26 cellular contexts compared by ENCODE assay signal in genomic region chr5:154557548-154557947, GRCh38.
DNase-seq lines count a peak whose midpoint lies in the region; ATAC-seq, FAIRE-seq and TF ChIP-seq lines count a peak whose summit lies in the region.
"Had no signal": no experiment of that assay in that cellular context is flagged by ENCODE, and none has a peak within 500 bp of the region (broad histone marks: within the 10 kb centered on the region; RNA-seq: fewer than 3 reads in every experiment).

No MANE protein-coding gene starts in this region.

- ATAC-seq in HepG2: no peak
- no peak for ATAC-seq in right lobe of liver
- no peak for ATAC-seq in IMR-90 (ENCODE audit: low read depth)
- no peak for ATAC-seq in K562
- ATAC-seq in HG02884 (IDR thresholded peaks at IDR 0.05; ENCODE audit: unreplicated experiment): no peak
- ATAC-seq: CD8-positive, alpha-beta T cell; GM12878 had no signal

- no peak overlapping the region for H2BK20ac ChIP-seq in IMR-90 (ENCODE audit: low read depth, low read length)

- H3K14ac ChIP-seq in IMR-90 (replicated peaks; ENCODE audit: low read depth, low read length): no peak overlapping the region

- FAIRE-seq in HepG2 (lab: Jason Lieb, UNC) (no peak), K562 (lab: Jason Lieb, UNC) (no peak)
- FAIRE-seq: D721Med, GM12878, GM12892, GM18507 had no signal

- no peak overlapping the region for H2AK5ac ChIP-seq in IMR-90 (ENCODE audit: low read depth, low read length)

- POLR2A ChIA-PET in HepG2 (lab: Yijun Ruan, JAX) (no interaction called here), IMR-90 (lab: Charles Lee; ENCODE audit: unreplicated experiment) (no interaction called here), K562 (lab: Yijun Ruan, JAX) (no interaction called here)

- TF ChIP-seq CTCF in HepG2 (CRISPR knock-in tag; IDR thresholded peaks at IDR 0.05) (no peak), right lobe of liver (IDR thresholded peaks at IDR 0.05) (no peak), IMR-90 (conservative IDR thresholded peaks at IDR 0.05; ENCODE audit: low read depth, low read length) (no peak), K562 (IDR thresholded peaks at IDR 0.05 in 2 of 3, conservative IDR thresholded peaks at IDR 0.05 in 1 of 3; ENCODE audit: insufficient read depth in 2 of 3, low read depth in 1 of 3, low read length in 3 of 3) (no peak)

- 6% methylated on average over 1 of the region's 1 CpG for WGBS in HepG2 (ENCODE audit: low lambda C conversion rate)
- WGBS in right lobe of liver (ENCODE audit: insufficient coverage, low coverage, low lambda C conversion rate, missing lambda C conversion rate): 69% methylated on average over 1 of the region's 1 CpG
- WGBS in IMR-90 (ENCODE audit: extremely low coverage in 2 of 2, insufficient read length in 1 of 2), 2 experiments: no CpG with 5 or more reads among the region's 1 CpG
- WGBS in K562 (ENCODE audit: insufficient coverage, low coverage, missing lambda C conversion rate): 5% methylated on average over 1 of the region's 1 CpG

- H3K4me1 ChIP-seq in HepG2 (ENCODE audit: insufficient read depth, low read length) (no peaks in the 10 kb centered on the region), right lobe of liver (no peaks in the 10 kb centered on the region), IMR-90 (ENCODE audit: control insufficient read depth, insufficient read depth, low read length) (no peaks in the 10 kb centered on the region), K562 (replicated peaks in 1 of 2; ENCODE audit: control insufficient read depth in 2 of 2, insufficient read depth in 2 of 2, low read length in 2 of 2) (no peaks in the 10 kb centered on the region)
- H3K4me1 ChIP-seq: Caco-2 had no signal

- H2AFZ ChIP-seq in HepG2 (ENCODE audit: low read length) (no peak overlapping the region), IMR-90 (replicated peaks; ENCODE audit: low read length, poor library complexity) (no peak overlapping the region), K562 (ENCODE audit: low read depth, low read length) (no peak overlapping the region)

- H3K18ac ChIP-seq in IMR-90 (ENCODE audit: low read depth, low read length): no peak overlapping the region

- H3K56ac ChIP-seq in IMR-90 (ENCODE audit: extremely low read depth, insufficient read depth, low read length): no peak overlapping the region

- H4K5ac ChIP-seq in IMR-90 (ENCODE audit: low read depth, low read length): no peak overlapping the region

- H3K36me3 ChIP-seq in HepG2 (replicated peaks in 1 of 2; ENCODE audit: control insufficient read depth in 1 of 2, insufficient read depth in 2 of 2, low read length in 2 of 2): no peaks in the 10 kb centered on the region
- no peaks in the 10 kb centered on the region for H3K36me3 ChIP-seq in right lobe of liver
- no peaks in the 10 kb centered on the region for H3K36me3 ChIP-seq in IMR-90 (ENCODE audit: control insufficient read depth, insufficient read depth, low read length)
- H3K36me3 ChIP-seq in K562 (ENCODE audit: control insufficient read depth, insufficient read depth, low read length): no peaks in the 10 kb centered on the region
- H3K36me3 ChIP-seq: BLaER1 treated with 17β-estradiol and CSF1 and Interleukin-3, amounts not matched to agents 10 nM and 100 nM had no signal

- H3K4me3 ChIP-seq in HepG2 (replicated peaks in 1 of 3; ENCODE audit: insufficient read depth in 1 of 3, low read depth in 2 of 3, low read length in 3 of 3) (no peak overlapping the region), right lobe of liver (no peak overlapping the region), IMR-90 (ENCODE audit: insufficient read depth, low read depth, low read length) (no peak overlapping the region), K562 (no peak overlapping the region)
- H3K4me3 ChIP-seq: BLaER1 treated with 17β-estradiol and CSF1 and Interleukin-3, amounts not matched to agents 10 nM and 100 nM; GM12878 had no signal

- dilution Hi-C loops in IMR-90 (cut with HindIII; ENCODE audit: low sequenced_read_pairs, unreplicated experiment): no loop called here

- no peak overlapping the region for H2BK5ac ChIP-seq in IMR-90 (ENCODE audit: low read depth, low read length, poor library complexity, severe bottlenecking)

- in situ Hi-C loops in HepG2 (cut with HindIII; ENCODE audit: extremely low pct_ligation_motif_present, low pct_unique_long_range_greater_than_20kb): no loop called here
- in situ Hi-C loops in IMR-90 (cut with MboI; ENCODE audit: low sequenced_read_pairs): no loop called here
- in situ Hi-C loops in K562 (cut with MboI): no loop called here

- H4K20me1 ChIP-seq in HepG2 (ENCODE audit: insufficient read depth, low read length) (no peaks in the 10 kb centered on the region), IMR-90 (ENCODE audit: insufficient read depth, low read length) (no peaks in the 10 kb centered on the region), K562 (replicated peaks; ENCODE audit: control insufficient read depth, insufficient read depth, low read length) (no peaks in the 10 kb centered on the region)
- H4K20me1 ChIP-seq: BLaER1 treated with 17β-estradiol and CSF1 and Interleukin-3, amounts not matched to agents 10 nM and 100 nM had no signal

- no peak overlapping the region for H3K23ac ChIP-seq in IMR-90 (ENCODE audit: low read depth, low read length)

- H3K27me3 ChIP-seq in HepG2 (ENCODE audit: control insufficient read depth in 1 of 2, insufficient read depth in 2 of 2, low read length in 2 of 2) (peaks cover 0 to 3% of the 10 kb centered on the region in 2 experiments; a peak in 1 of 5 replicates), right lobe of liver (no peaks in the 10 kb centered on the region), IMR-90 (ENCODE audit: control insufficient read depth, insufficient read depth, low read length) (no peaks in the 10 kb centered on the region), K562 (ENCODE audit: control insufficient read depth in 2 of 2, insufficient read depth in 2 of 2, low read length in 2 of 2) (peaks cover 4% of the 10 kb centered on the region in 2 experiments; a peak in 3 of 5 replicates)
- H3K27me3 ChIP-seq: BLaER1 treated with 17β-estradiol and CSF1 and Interleukin-3, amounts not matched to agents 10 nM and 100 nM had no signal

- H3K9me1 ChIP-seq in IMR-90 (ENCODE audit: insufficient read depth, low read length): no peaks in the 10 kb centered on the region
- no peaks in the 10 kb centered on the region for H3K9me1 ChIP-seq in K562 (ENCODE audit: control insufficient read depth, insufficient read depth, low read length)

- H3K27ac ChIP-seq in HepG2 (ENCODE audit: extremely low read length, insufficient read depth, low read length) (no peak overlapping the region), right lobe of liver (no peak overlapping the region), IMR-90 (ENCODE audit: insufficient read depth, low read length) (no peak overlapping the region), K562 (ENCODE audit: extremely low read depth, low read depth, low read length) (no peak overlapping the region)
- H3K27ac ChIP-seq: 22Rv1; BLaER1 treated with 17β-estradiol and CSF1 and Interleukin-3, amounts not matched to agents 10 nM and 100 nM; C4-2B had no signal

- H3K4ac ChIP-seq in IMR-90 (ENCODE audit: low read depth, low read length): no peak overlapping the region

- TF ChIP-seq EP300 in HepG2 (IDR thresholded peaks at IDR 0.05; ENCODE audit: low read depth in 2 of 2, low read length in 2 of 2): no peak
- no peak for TF ChIP-seq EP300 in HepG2 (CRISPR knock-in tag; IDR thresholded peaks at IDR 0.05; ENCODE audit: borderline replicate concordance)
- TF ChIP-seq EP300 in K562 (IDR thresholded peaks at IDR 0.05; ENCODE audit: low read length): no peak

- TF ChIP-seq POLR2A in HepG2 (IDR thresholded peaks at IDR 0.05; ENCODE audit: insufficient read depth in 1 of 2, low read depth in 2 of 2, low read length in 2 of 2) (no peak), right lobe of liver (IDR thresholded peaks at IDR 0.05) (no peak), IMR-90 (IDR thresholded peaks at IDR 0.05; ENCODE audit: low read depth, low read length) (no peak), K562 (conservative IDR thresholded peaks at IDR 0.05) (no peak)

- TF ChIP-seq RAD21 in HepG2 (CRISPR knock-in tag; IDR thresholded peaks at IDR 0.05) (no peak), IMR-90 (IDR thresholded peaks at IDR 0.05; ENCODE audit: low read length) (no peak), K562 (CRISPR knock-in tag; conservative IDR thresholded peaks at IDR 0.05 in 1 of 2, IDR thresholded peaks at IDR 0.05 in 1 of 2) (no peak)

- H2BK15ac ChIP-seq in IMR-90 (ENCODE audit: low read depth, low read length): no peak overlapping the region

- no peak overlapping the region for H4K8ac ChIP-seq in IMR-90 (ENCODE audit: low read depth in 2 of 2, low read length in 2 of 2)

- no peak overlapping the region for H2BK120ac ChIP-seq in IMR-90 (ENCODE audit: low read depth, low read length)

- H3K9me3 ChIP-seq in HepG2 (ENCODE audit: low read length) (peaks cover 9% of the 10 kb centered on the region), right lobe of liver (peaks cover 0 to 4% (median 0%) of the 10 kb centered on the region in 4 donors), IMR-90 (ENCODE audit: control insufficient read depth, insufficient read depth, low read length) (no peaks in the 10 kb centered on the region), K562 (replicated peaks; ENCODE audit: control insufficient read depth, insufficient read depth, low read depth, low read length) (peaks cover 1% of the 10 kb centered on the region; the same call in 1 of the 2 replicates)

- H3K4me2 ChIP-seq in HepG2 (ENCODE audit: low read depth, low read length): no peak overlapping the region
- H3K4me2 ChIP-seq in IMR-90 (ENCODE audit: low read depth, low read length): no peak overlapping the region
- H3K4me2 ChIP-seq in K562 (ENCODE audit: insufficient read depth, low read length): no peak overlapping the region
- H3K4me2 ChIP-seq: BLaER1 treated with 17β-estradiol and CSF1 and Interleukin-3, amounts not matched to agents 10 nM and 100 nM had no signal

- no peak for DNase-seq in HepG2 (ENCODE audit: low spot score)
- no peak for DNase-seq in right lobe of liver
- no peak for DNase-seq in IMR-90
- DNase-seq in K562 (ENCODE audit: extremely low read depth in 1 of 4, low spot score in 3 of 4): no peak
- no peak for DNase-seq in NCI-H1694 (lab: John Stamatoyannopoulos, UW)
- no peak for DNase-seq in SKM-1 treated with dmso at 0.1 percent for 144 hours (lab: John Stamatoyannopoulos, UW; ENCODE audit: unreplicated experiment)
- DNase-seq: AML-193; Caco-2; Calu3; CD4-positive, alpha-beta T cell; CD8-positive, alpha-beta T cell; DMS 273 treated with DMSO at 0.1 percent for 48 hours; DMS153; DMS53; DMS79; DND-41; EL; GDM1 had no signal

- H3K79me1 ChIP-seq in IMR-90 (ENCODE audit: low read depth in 1 of 2, low read length in 2 of 2): no peaks in the 10 kb centered on the region

- H3K79me2 ChIP-seq in HepG2 (ENCODE audit: insufficient read depth, low read length) (no peaks in the 10 kb centered on the region), K562 (ENCODE audit: control insufficient read depth, insufficient read depth, low read length) (no peaks in the 10 kb centered on the region)

- BruUV-seq in HepG2 (replicated peaks; lab: Mats Ljungman, UMichigan) (no TSS peak), IMR-90 (replicated peaks; lab: Mats Ljungman, UMichigan) (no TSS peak), K562 (replicated peaks; lab: Mats Ljungman, UMichigan) (no TSS peak)

- H2AK9ac ChIP-seq in IMR-90 (replicated peaks; ENCODE audit: low read depth, low read length, poor library complexity): no peak overlapping the region

- no peak overlapping the region for H4K91ac ChIP-seq in IMR-90 (ENCODE audit: insufficient read depth, low read depth, low read length)

- H3K9ac ChIP-seq in HepG2 (ENCODE audit: insufficient read depth, low read depth, low read length): no peak overlapping the region
- H3K9ac ChIP-seq in IMR-90 (ENCODE audit: low read depth, low read length): no peak overlapping the region
- no peak overlapping the region for H3K9ac ChIP-seq in K562 (ENCODE audit: insufficient read depth in 1 of 2, low read depth in 2 of 2, low read length in 2 of 2)
- H3K9ac ChIP-seq: BLaER1 treated with 17β-estradiol and CSF1 and Interleukin-3, amounts not matched to agents 10 nM and 100 nM had no signal

- CTCF ChIA-PET in HepG2 (lab: Yijun Ruan, JAX; ENCODE audit: low intra/inter-chr PET ratio, low total read pairs) (no interaction called here), IMR-90 (lab: Yijun Ruan, JAX) (no interaction called here), K562 (lab: Yijun Ruan, JAX; ENCODE audit: low intra/inter-chr PET ratio) (no interaction called here)

- intact Hi-C loops in HepG2 (cut with micrococcal nuclease; ENCODE audit: unreplicated experiment) (no loop called here), right lobe of liver (cut with DNase I) (no loop called here), IMR-90 (cut with micrococcal nuclease) (no loop called here), K562 (cut with micrococcal nuclease) (no loop called here)

Comparison
In these comparisons a context has a peak if more than half of its experiments do, and no peak if none do; other contexts are left out.
1. Of the 241 proteins assayed by ChIP-seq in both HepG2 and K562: peak only in HepG2: MAFK; only in K562: MAFG; in both: MAFF; in neither: 238.